In genomic region chr12:52350021-52350620, GRCh38 we compare ENCODE assay signal across 37 cellular contexts. TPM values are rescaled to one million over a fixed set of nuclear protein-coding genes. Genes with fewer than 3 reads are reported as not detected.
"Had no signal": no experiment of that assay in that cellular context is flagged by ENCODE, and none has a peak within 500 bp of the region (broad histone marks: within the 10 kb centered on the region; RNA-seq: fewer than 3 reads in every experiment).

No MANE protein-coding gene starts in this region.

- H3K36me3 ChIP-seq: breast epithelium had no signal

- H3K27me3 Mint-ChIP-seq: activated naive CD4-positive, alpha-beta T cell treated with anti-CD3 and anti-CD28 coated beads, Interleukin-2, amount 50 U/mL, for 24 hours had no signal

- H3K9me3 Mint-ChIP-seq: activated B cell treated with CpG ODN at 0.5 μM for 24 hours; activated CD4-positive, alpha-beta memory T cell treated with anti-CD3 and anti-CD28 coated beads for 36 hours; activated naive CD4-positive, alpha-beta T cell treated with anti-CD3 and anti-CD28 coated beads, Interleukin-2, amount 50 U/mL, for 24 hours; activated naive CD8-positive, alpha-beta T cell treated with anti-CD3 and anti-CD28 coated beads, Interleukin-2, amount 10 ng/mL, durations not matched to agents 7 days and 5 days; activated T-cell treated with anti-CD3 and anti-CD28 coated beads, Interleukin-2, amount 50 U/mL, for 4 hours; activated T-helper 1 cell treated with anti-CD3 and anti-CD28 coated beads, Interleukin-12 subunit alpha, Interleukin-12 subunit beta, Interleukin-2, Interleukin-4 antibody, amounts not matched to agents 30 ng/mL and 10 ng/mL and 1 ng/mL, durations not matched to agents 14 hours and 24 hours and 36 hours had no signal

- H3K4me3 Mint-ChIP-seq: activated B cell treated with CpG ODN at 0.5 μM for 24 hours; activated CD4-positive, alpha-beta memory T cell treated with anti-CD3 and anti-CD28 coated beads for 36 hours; activated naive CD4-positive, alpha-beta T cell treated with anti-CD3 and anti-CD28 coated beads, Interleukin-2, amount 50 U/mL, for 24 hours; activated naive CD8-positive, alpha-beta T cell treated with anti-CD3 and anti-CD28 coated beads, Interleukin-2, amount 10 ng/mL, durations not matched to agents 7 days and 5 days; activated T-cell treated with anti-CD3 and anti-CD28 coated beads, Interleukin-2, amount 50 U/mL, for 4 hours; activated T-helper 1 cell treated with anti-CD3 and anti-CD28 coated beads, Interleukin-12 subunit alpha, Interleukin-12 subunit beta, Interleukin-2, Interleukin-4 antibody, amounts not matched to agents 30 ng/mL and 10 ng/mL and 1 ng/mL, durations not matched to agents 14 hours and 24 hours and 36 hours had no signal

- ATAC-seq: activated T-cell treated with anti-CD3 and anti-CD28 coated beads, Interleukin-2, amount 50 U/mL, for 4 hours; body of pancreas; Panc1; Right ventricle myocardium inferior had no signal

- H3K4me1 ChIP-seq: breast epithelium had no signal

- H3K4me3 ChIP-seq: body of pancreas, breast epithelium had no signal

- H3K27ac Mint-ChIP-seq: activated B cell treated with CpG ODN at 0.5 μM for 24 hours; activated CD4-positive, alpha-beta memory T cell treated with anti-CD3 and anti-CD28 coated beads for 36 hours; activated naive CD8-positive, alpha-beta T cell treated with anti-CD3 and anti-CD28 coated beads, Interleukin-2, amount 10 ng/mL, durations not matched to agents 7 days and 5 days; activated T-helper 1 cell treated with anti-CD3 and anti-CD28 coated beads, Interleukin-12 subunit alpha, Interleukin-12 subunit beta, Interleukin-2, Interleukin-4 antibody, amounts not matched to agents 30 ng/mL and 10 ng/mL and 1 ng/mL, durations not matched to agents 14 hours and 24 hours and 36 hours had no signal

- H3K9me3 ChIP-seq: body of pancreas, breast epithelium had no signal

- H3K4me2 ChIP-seq: KMS-11 had no signal

- H3K27ac ChIP-seq: body of pancreas, KMS-11, VCaP had no signal

- H3K9ac ChIP-seq: KMS-11 had no signal

- H3K36me3 Mint-ChIP-seq: activated CD4-positive, alpha-beta memory T cell treated with anti-CD3 and anti-CD28 coated beads for 36 hours; activated naive CD4-positive, alpha-beta T cell treated with anti-CD3 and anti-CD28 coated beads, Interleukin-2, amount 50 U/mL, for 24 hours; activated naive CD8-positive, alpha-beta T cell treated with anti-CD3 and anti-CD28 coated beads, Interleukin-2, amount 10 ng/mL, durations not matched to agents 7 days and 5 days had no signal

- DNase-seq: activated B cell treated with CpG ODN at 0.5 μM for 24 hours; activated CD4-positive, alpha-beta memory T cell treated with anti-CD3 and anti-CD28 coated beads for 36 hours; activated CD4-positive, alpha-beta T cell treated with anti-CD3 and anti-CD28 coated beads for 4 hours; activated CD4-positive, alpha-beta T cell treated with anti-CD3 and anti-CD28 coated beads, Interleukin-2, amount 50 U/mL, for 1 hour; activated CD4-positive, CD25-positive, alpha-beta regulatory T cell treated with anti-CD3 and anti-CD28 coated beads, Interleukin-2, amount 50 U/mL, for 72 hours; activated CD8-positive, alpha-beta memory T cell treated with anti-CD3 and anti-CD28 coated beads, Interleukin-2, amount 50 U/mL, for 4 hours; activated naive CD4-positive, alpha-beta T cell; activated naive CD8-positive, alpha-beta T cell treated with anti-CD3 and anti-CD28 coated beads, Interleukin-2, amount 10 ng/mL, durations not matched to agents 7 days and 5 days; activated T-cell treated with anti-CD3 and anti-CD28 coated beads for 4 hours; activated T-cell treated with anti-CD3 and anti-CD28 coated beads, Interleukin-2, amount 50 U/mL, for 4 hours; caudate nucleus; MM.1S; MV-4-11; NCI-H1092; NCI-H1436 treated with DMSO at 0.1 percent for 48 hours; NCI-H1694 treated with DMSO at 0.1 percent for 48 hours; NCI-H2029; NCI-H345; NCI-H524 treated with DMSO at 0.1 percent for 48 hours; SIG-M5; T-helper 1 cell; T-helper 2 cell; T-helper 9 cell had no signal

- H3K27me3 ChIP-seq: body of pancreas, breast epithelium had no signal

RNA-seq across cellular contexts. Expression of gene KRT85, which starts 17.2 kb away (rescaled TPM):
- total RNA-seq: activated B cell treated with CpG ODN at 0.5 μM for 24 hours; activated CD4-positive, alpha-beta memory T cell treated with anti-CD3 and anti-CD28 coated beads for 36 hours; activated naive CD8-positive, alpha-beta T cell treated with anti-CD3 and anti-CD28 coated beads, Interleukin-2, amount 10 ng/mL, durations not matched to agents 7 days and 5 days; activated T-cell treated with anti-CD3 and anti-CD28 coated beads, Interleukin-2, amount 50 U/mL, for 4 hours; activated T-helper 1 cell treated with anti-CD3 and anti-CD28 coated beads, Interleukin-12 subunit alpha, Interleukin-12 subunit beta, Interleukin-2, Interleukin-4 antibody, amounts not matched to agents 30 ng/mL and 10 ng/mL and 1 ng/mL, durations not matched to agents 14 hours and 24 hours and 36 hours; astrocyte; body of pancreas; breast epithelium; LHCN-M2; NCI-H460; Right ventricle myocardium inferior; RPMI7951; SK-MEL-5 had no signal
- polyA plus RNA-seq: adipose tissue had no signal

RNA-seq across cellular contexts. Expression of gene KRT83, which starts 28.9 kb away (rescaled TPM):
- total RNA-seq: activated B cell treated with CpG ODN at 0.5 μM for 24 hours; activated CD4-positive, alpha-beta memory T cell treated with anti-CD3 and anti-CD28 coated beads for 36 hours; activated naive CD8-positive, alpha-beta T cell treated with anti-CD3 and anti-CD28 coated beads, Interleukin-2, amount 10 ng/mL, durations not matched to agents 7 days and 5 days; activated T-cell treated with anti-CD3 and anti-CD28 coated beads, Interleukin-2, amount 50 U/mL, for 4 hours; activated T-helper 1 cell treated with anti-CD3 and anti-CD28 coated beads, Interleukin-12 subunit alpha, Interleukin-12 subunit beta, Interleukin-2, Interleukin-4 antibody, amounts not matched to agents 30 ng/mL and 10 ng/mL and 1 ng/mL, durations not matched to agents 14 hours and 24 hours and 36 hours; astrocyte; body of pancreas; LHCN-M2; Right ventricle myocardium inferior; RPMI7951; SK-MEL-5 had no signal
- polyA plus RNA-seq: adipose tissue had no signal

RNA-seq across cellular contexts. Expression of gene KRT84, which starts 35.3 kb away (rescaled TPM):
- total RNA-seq: activated B cell treated with CpG ODN at 0.5 μM for 24 hours; activated CD4-positive, alpha-beta memory T cell treated with anti-CD3 and anti-CD28 coated beads for 36 hours; activated naive CD8-positive, alpha-beta T cell treated with anti-CD3 and anti-CD28 coated beads, Interleukin-2, amount 10 ng/mL, durations not matched to agents 7 days and 5 days; activated T-cell treated with anti-CD3 and anti-CD28 coated beads, Interleukin-2, amount 50 U/mL, for 4 hours; activated T-helper 1 cell treated with anti-CD3 and anti-CD28 coated beads, Interleukin-12 subunit alpha, Interleukin-12 subunit beta, Interleukin-2, Interleukin-4 antibody, amounts not matched to agents 30 ng/mL and 10 ng/mL and 1 ng/mL, durations not matched to agents 14 hours and 24 hours and 36 hours; astrocyte; body of pancreas; breast epithelium; LHCN-M2; NCI-H460; Right ventricle myocardium inferior; RPMI7951; SK-MEL-5 had no signal
- polyA plus RNA-seq: adipose tissue had no signal

RNA-seq across cellular contexts. Expression of gene KRT82, which starts 56.0 kb away (rescaled TPM):
- total RNA-seq: activated B cell treated with CpG ODN at 0.5 μM for 24 hours; activated CD4-positive, alpha-beta memory T cell treated with anti-CD3 and anti-CD28 coated beads for 36 hours; activated naive CD8-positive, alpha-beta T cell treated with anti-CD3 and anti-CD28 coated beads, Interleukin-2, amount 10 ng/mL, durations not matched to agents 7 days and 5 days; activated T-cell treated with anti-CD3 and anti-CD28 coated beads, Interleukin-2, amount 50 U/mL, for 4 hours; activated T-helper 1 cell treated with anti-CD3 and anti-CD28 coated beads, Interleukin-12 subunit alpha, Interleukin-12 subunit beta, Interleukin-2, Interleukin-4 antibody, amounts not matched to agents 30 ng/mL and 10 ng/mL and 1 ng/mL, durations not matched to agents 14 hours and 24 hours and 36 hours; astrocyte; body of pancreas; breast epithelium; LHCN-M2; NCI-H460; Right ventricle myocardium inferior; RPMI7951; SK-MEL-5 had no signal
- polyA plus RNA-seq: adipose tissue had no signal

RNA-seq across cellular contexts. Expression of gene KRT81, which starts 58.8 kb away (rescaled TPM):
- total RNA-seq: activated B cell treated with CpG ODN at 0.5 μM for 24 hours; activated CD4-positive, alpha-beta memory T cell treated with anti-CD3 and anti-CD28 coated beads for 36 hours; activated naive CD8-positive, alpha-beta T cell treated with anti-CD3 and anti-CD28 coated beads, Interleukin-2, amount 10 ng/mL, durations not matched to agents 7 days and 5 days; activated T-helper 1 cell treated with anti-CD3 and anti-CD28 coated beads, Interleukin-12 subunit alpha, Interleukin-12 subunit beta, Interleukin-2, Interleukin-4 antibody, amounts not matched to agents 30 ng/mL and 10 ng/mL and 1 ng/mL, durations not matched to agents 14 hours and 24 hours and 36 hours; body of pancreas; Right ventricle myocardium inferior had no signal
